ENCODE assay signal across 8 cellular contexts in the genomic region with DNA sequence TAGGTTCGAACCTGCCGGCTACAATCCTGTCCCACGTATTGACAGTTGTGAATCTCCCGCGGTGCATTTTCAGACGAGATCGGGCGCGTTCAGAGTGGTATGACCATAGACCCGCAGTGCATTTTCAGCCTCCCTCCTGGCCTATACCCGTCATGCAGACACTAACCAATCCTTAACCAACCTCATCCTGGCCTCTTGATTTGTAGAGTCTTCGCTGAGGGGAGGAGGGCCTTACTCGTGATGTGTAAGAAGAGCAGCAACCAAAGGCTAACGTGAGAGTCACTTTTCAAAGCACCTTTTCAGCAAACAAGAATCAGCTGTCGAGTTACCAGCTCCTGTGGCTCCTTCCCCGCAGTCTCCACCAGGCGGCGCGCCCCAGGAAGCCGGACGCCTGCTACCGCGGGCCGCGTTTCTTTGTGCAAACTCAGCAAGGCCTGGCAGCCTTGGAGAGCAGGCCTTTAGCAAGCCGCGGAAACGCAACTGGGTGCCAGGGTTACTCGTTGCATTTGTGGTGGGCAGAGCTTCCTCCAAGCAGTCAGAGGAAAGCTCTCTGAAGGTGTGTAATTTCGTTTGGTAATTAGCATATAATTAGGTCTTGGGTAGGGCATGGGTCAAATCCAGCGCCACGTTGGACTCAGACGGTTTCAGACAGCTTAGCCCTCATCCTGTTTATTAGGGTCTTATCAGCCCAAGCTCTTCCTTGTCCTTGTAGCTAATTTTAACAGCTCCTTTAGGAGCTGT.
DNase-seq lines count a peak whose midpoint lies in the region; ATAC-seq lines count a peak whose summit lies in the region.

No MANE protein-coding gene starts in this region.

- no peak overlapping the region for H3K23ac ChIP-seq in mesendoderm (ENCODE audit: low read length)

- H3K4ac ChIP-seq in mesendoderm (ENCODE audit: low read depth, low read length): no peak overlapping the region

- peaks cover 22% of the 10 kb centered on the region for H3K4me1 Mint-ChIP-seq in activated CD4-positive, alpha-beta memory T cell treated with anti-CD3 and anti-CD28 coated beads, Interleukin-2, amount 10 ng/mL, durations not matched to agents 7 days and 5 days

- H3K27me3 ChIP-seq in effector memory CD4-positive, alpha-beta T cell (replicated peaks; ENCODE audit: control insufficient read depth, insufficient read depth, low read length, poor library complexity, severe bottlenecking): peaks cover 1% of the 10 kb centered on the region
- peaks cover 9% of the 10 kb centered on the region for H3K27me3 ChIP-seq in mesendoderm (ENCODE audit: insufficient read depth, low read length, poor library complexity)

- peak overlapping the region; percentile 88 for H3K56ac ChIP-seq in mesendoderm (ENCODE audit: low read length)

- WGBS in mesendoderm (ENCODE audit: extremely low coverage, insufficient coverage, low lambda C conversion rate): no CpG with 5 or more reads among the region's 33 CpGs

- CTCF ChIA-PET in activated CD4-positive, alpha-beta memory T cell treated with anti-CD3 and anti-CD28 coated beads, Interleukin-2, amount 10 ng/mL, durations not matched to agents 7 days and 5 days (lab: Charles Lee): interaction anchor here (0.5 to 4.0 kb wide), 44 partner anchors 9 to 1203 kb away, joined by 3 to 51 read pairs (median 4); a partner anchor contains a TSS

- no peak overlapping the region for H4K5ac ChIP-seq in mesendoderm (ENCODE audit: low read length)

- H3K79me2 ChIP-seq in mesendoderm (ENCODE audit: control insufficient read depth, insufficient read depth, low read length): no peaks in the 10 kb centered on the region

- H3K4me1 ChIP-seq in effector memory CD4-positive, alpha-beta T cell (ENCODE audit: control insufficient read depth, insufficient read depth, low read length, poor library complexity, severe bottlenecking): no peaks in the 10 kb centered on the region
- H3K4me1 ChIP-seq in mesendoderm (ENCODE audit: control insufficient read depth, low read depth, low read length): peaks cover 7% of the 10 kb centered on the region

- ATAC-seq in HG03460 (IDR thresholded peaks at IDR 0.05; ENCODE audit: unreplicated experiment): peak; percentile 93

- H3K4me2 ChIP-seq in mesendoderm (ENCODE audit: low read length): peak overlapping the region; percentile 60

- no peaks in the 10 kb centered on the region for H3K36me3 Mint-ChIP-seq in activated CD4-positive, alpha-beta memory T cell treated with anti-CD3 and anti-CD28 coated beads, Interleukin-2, amount 10 ng/mL, durations not matched to agents 7 days and 5 days (ENCODE audit: low read depth)

- peak overlapping the region; percentile 6 for H3K4me3 Mint-ChIP-seq in activated CD4-positive, alpha-beta memory T cell treated with anti-CD3 and anti-CD28 coated beads, Interleukin-2, amount 10 ng/mL, durations not matched to agents 7 days and 5 days

- H3K27me3 Mint-ChIP-seq in activated CD4-positive, alpha-beta memory T cell treated with anti-CD3 and anti-CD28 coated beads, Interleukin-2, amount 10 ng/mL, durations not matched to agents 7 days and 5 days: peaks cover 19% of the 10 kb centered on the region

- no peaks in the 10 kb centered on the region for H3K9me3 Mint-ChIP-seq in activated CD4-positive, alpha-beta memory T cell treated with anti-CD3 and anti-CD28 coated beads, Interleukin-2, amount 10 ng/mL, durations not matched to agents 7 days and 5 days

- H3K9ac ChIP-seq in mesendoderm (ENCODE audit: low read length): peak overlapping the region; percentile 67

- peak overlapping the region; percentile 28 for H2BK5ac ChIP-seq in mesendoderm (ENCODE audit: low read length)

- no peak overlapping the region for H3K4me3 ChIP-seq in effector memory CD4-positive, alpha-beta T cell (ENCODE audit: insufficient read depth, low read depth, low read length, poor library complexity, severe bottlenecking)
- H3K4me3 ChIP-seq in mesendoderm (ENCODE audit: low read length): peak overlapping the region; percentile 6

- POLR2A ChIA-PET in activated CD4-positive, alpha-beta memory T cell treated with anti-CD3 and anti-CD28 coated beads, Interleukin-2, amount 10 ng/mL, durations not matched to agents 7 days and 5 days (lab: Charles Lee): interaction anchor here (0.8 to 3.6 kb wide), 22 partner anchors 9 to 1602 kb away, joined by 3 to 35 read pairs (median 4); a partner anchor contains a TSS

- H3K27ac ChIP-seq in effector memory CD4-positive, alpha-beta T cell (ENCODE audit: insufficient read depth, low read length, poor library complexity, severe bottlenecking): no peak overlapping the region
- no peak overlapping the region for H3K27ac ChIP-seq in mesendoderm (ENCODE audit: low read depth, low read length)

- H2BK15ac ChIP-seq in mesendoderm (replicated peaks; ENCODE audit: low read depth): no peak overlapping the region

- H2BK120ac ChIP-seq in mesendoderm (ENCODE audit: low read depth, low read length): no peak overlapping the region

- H4K8ac ChIP-seq in mesendoderm (ENCODE audit: low read depth, low read length): no peak overlapping the region

- H2AK5ac ChIP-seq in mesendoderm (ENCODE audit: low read length): no peak overlapping the region

- H3K18ac ChIP-seq in mesendoderm (ENCODE audit: low read length): no peak overlapping the region

- peak overlapping the region; percentile 46 for H3K27ac Mint-ChIP-seq in activated CD4-positive, alpha-beta memory T cell treated with anti-CD3 and anti-CD28 coated beads, Interleukin-2, amount 10 ng/mL, durations not matched to agents 7 days and 5 days

- peak; percentile 30 for DNase-seq in NCI-H2196 (lab: John Stamatoyannopoulos, UW; ENCODE audit: unreplicated experiment)
- no peak for DNase-seq in NCI-H2196 treated with DMSO at 0.1 percent for 48 hours (lab: John Stamatoyannopoulos, UW; ENCODE audit: unreplicated experiment)
- DNase-seq in NCI-H69 (lab: John Stamatoyannopoulos, UW): peak; percentile 91
- DNase-seq in activated CD4-positive, alpha-beta memory T cell treated with anti-CD3 and anti-CD28 coated beads, Interleukin-2, amount 10 ng/mL, durations not matched to agents 7 days and 5 days: peak; percentile 94
- peak; percentile 67 to 73 (median 68) for DNase-seq in effector memory CD4-positive, alpha-beta T cell
- DNase-seq in mesendoderm: peak; percentile 98
- peak; percentile 58 for DNase-seq in stimulated activated CD8-positive, alpha-beta memory T cell treated with anti-CD3 and anti-CD28 coated beads, Interleukin-15, amount 100 ng/mL, for 24 hours (ENCODE audit: low read depth)

- no peaks in the 10 kb centered on the region for H3K36me3 ChIP-seq in effector memory CD4-positive, alpha-beta T cell (ENCODE audit: control insufficient read depth, insufficient read depth, low read length)
- H3K36me3 ChIP-seq in mesendoderm (ENCODE audit: control insufficient read depth, insufficient read depth, low read length): no peaks in the 10 kb centered on the region

- H3K79me1 ChIP-seq in mesendoderm (ENCODE audit: low read length): no peaks in the 10 kb centered on the region

- no peaks in the 10 kb centered on the region for H3K9me3 ChIP-seq in effector memory CD4-positive, alpha-beta T cell (ENCODE audit: control insufficient read depth, low read length)
